ENCODE assay signal across 1 cellular context in the genomic region with DNA sequence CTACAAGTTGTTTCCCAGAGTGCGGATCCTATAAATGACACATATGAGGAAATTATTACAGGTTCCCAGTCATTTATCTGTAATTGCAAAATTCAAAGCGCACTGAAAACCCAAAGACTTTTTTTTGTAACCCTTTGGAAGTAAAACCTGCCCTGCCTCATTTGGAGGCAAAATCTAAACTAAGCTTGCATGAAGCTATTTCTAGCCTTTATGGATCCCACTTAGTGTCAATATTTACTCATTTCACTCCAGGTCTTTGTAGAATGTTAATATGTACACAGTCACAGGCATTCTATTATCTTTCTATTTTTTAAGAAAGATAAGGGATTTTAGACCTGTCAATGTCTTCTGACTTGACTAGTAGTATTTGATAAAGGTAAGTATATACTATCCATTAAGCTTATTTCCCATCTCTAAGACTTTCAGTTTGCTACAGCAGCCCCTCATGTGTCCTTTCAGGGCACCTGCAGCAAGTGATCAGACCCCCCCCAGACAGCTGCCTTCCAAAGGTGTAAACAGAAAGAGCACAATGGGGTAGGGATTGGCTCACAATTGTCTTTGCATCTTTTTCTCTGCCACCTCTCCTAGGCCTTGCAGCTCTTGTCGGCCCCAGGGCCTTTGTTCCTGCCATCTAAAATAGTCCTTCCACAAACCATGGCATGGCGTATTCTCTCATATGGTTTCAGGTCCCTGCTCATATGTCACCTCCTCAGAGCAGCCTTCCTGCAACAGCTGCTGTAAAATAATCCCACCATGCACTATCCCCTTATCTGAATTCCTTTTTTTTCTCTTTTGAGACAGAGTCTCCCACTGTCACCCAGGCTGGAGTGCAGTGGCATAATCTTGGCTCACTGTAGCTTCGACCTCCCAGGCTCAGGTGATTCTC.
TF ChIP-seq lines count a peak whose summit lies in the region.

No MANE protein-coding gene starts in this region.

TF ChIP-seq in WTC11, 78 proteins besides CTCF, POLR2A, EP300 and RAD21 (continued from another document):
- TF ChIP-seq, protein P1, sequence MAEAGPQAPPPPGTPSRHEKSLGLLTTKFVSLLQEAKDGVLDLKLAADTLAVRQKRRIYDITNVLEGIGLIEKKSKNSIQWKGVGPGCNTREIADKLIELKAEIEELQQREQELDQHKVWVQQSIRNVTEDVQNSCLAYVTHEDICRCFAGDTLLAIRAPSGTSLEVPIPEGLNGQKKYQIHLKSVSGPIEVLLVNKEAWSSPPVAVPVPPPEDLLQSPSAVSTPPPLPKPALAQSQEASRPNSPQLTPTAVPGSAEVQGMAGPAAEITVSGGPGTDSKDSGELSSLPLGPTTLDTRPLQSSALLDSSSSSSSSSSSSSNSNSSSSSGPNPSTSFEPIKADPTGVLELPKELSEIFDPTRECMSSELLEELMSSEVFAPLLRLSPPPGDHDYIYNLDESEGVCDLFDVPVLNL (CRISPR knock-in tag; IDR thresholded peaks at IDR 0.05; ENCODE audit: borderline replicate concordance, low read depth): no peak
- no peak for TF ChIP-seq CREM (CRISPR knock-in tag; IDR thresholded peaks at IDR 0.05)
TF ChIP-seq in WTC11: peak in this region for 0.
